8 cellular contexts compared by ENCODE assay signal in the genomic region with DNA sequence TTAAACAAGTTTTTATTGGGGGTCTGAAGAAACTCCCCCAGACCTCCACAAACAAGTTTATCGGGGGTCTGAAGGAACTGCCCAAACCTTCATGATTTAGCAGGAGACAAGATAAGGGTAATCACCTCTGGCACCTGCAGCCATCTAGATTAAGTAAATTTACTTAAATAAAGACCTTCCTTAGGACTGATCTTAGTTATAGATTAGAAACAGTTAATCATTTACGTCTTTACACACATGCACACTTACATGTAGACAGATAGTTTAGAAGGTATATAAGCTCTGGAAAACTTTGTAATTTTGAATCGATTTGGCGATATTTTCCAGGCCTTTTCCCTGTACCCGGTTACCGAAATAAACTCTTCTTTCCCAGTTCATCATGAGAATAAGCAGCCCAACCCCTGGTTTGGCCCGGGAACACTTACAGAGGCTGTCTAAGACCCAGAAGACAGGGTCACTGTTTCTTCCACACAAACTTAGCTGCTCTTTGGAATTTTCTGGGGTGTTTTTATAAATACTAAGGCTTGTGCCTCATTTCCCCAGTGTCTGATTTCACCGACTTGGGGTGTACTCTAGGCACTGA. TPM values are rescaled to one million over a fixed set of nuclear protein-coding genes. Genes with fewer than 3 reads are reported as not detected.
A peak's percentile ranks its signal among the peaks of the same experiment; 100 is the strongest.
DNase-seq lines count a peak whose midpoint lies in the region; ATAC-seq, FAIRE-seq and TF ChIP-seq lines count a peak whose summit lies in the region.

No MANE protein-coding gene starts in this region.

- peaks cover 11% of the 10 kb centered on the region for H3K9me3 Mint-ChIP-seq in osteocyte (ENCODE audit: unreplicated experiment)

- H3K27me3 ChIP-seq in RWPE2 (ENCODE audit: insufficient read depth, poor library complexity, severe bottlenecking) (no peaks in the 10 kb centered on the region), esophagus muscularis mucosa (no peaks in the 10 kb centered on the region), aorta (ENCODE audit: control insufficient read depth in 1 of 2, insufficient read depth in 2 of 2, low read length in 1 of 2) (no peaks in the 10 kb centered on the region)

- H3K36me3 ChIP-seq in RWPE2 (ENCODE audit: low read depth) (peaks cover 23% of the 10 kb centered on the region), esophagus muscularis mucosa (no peaks in the 10 kb centered on the region), aorta (ENCODE audit: control insufficient read depth in 1 of 2, insufficient read depth in 2 of 2, low read length in 1 of 2) (no peaks in the 10 kb centered on the region)

- TF ChIP-seq CTCF in D721Med (IDR thresholded peaks at IDR 0.05; ENCODE audit: insufficient read depth, missing control alignments) (no peak), RWPE2 (IDR thresholded peaks at IDR 0.05; ENCODE audit: poor library complexity, severe bottlenecking) (no peak), esophagus muscularis mucosa (IDR thresholded peaks at IDR 0.05) (no peak), osteocyte (IDR thresholded peaks at IDR 0.05) (no peak)

- no peak for TF ChIP-seq EP300 in esophagus muscularis mucosa (IDR thresholded peaks at IDR 0.05)

- peak overlapping the region; percentile 37 for H3K27ac ChIP-seq in RWPE2 (ENCODE audit: poor library complexity, severe bottlenecking)
- peak overlapping the region; percentile 58 to 79 (median 70) for H3K27ac ChIP-seq in esophagus muscularis mucosa (replicated peaks in 1 of 4)
- no peak overlapping the region for H3K27ac ChIP-seq in aorta (ENCODE audit: low read depth in 1 of 2, low read length in 2 of 2)

- peak; percentile 51 for FAIRE-seq in D721Med (lab: Jason Lieb, UNC)

- H3K4me3 Mint-ChIP-seq in osteocyte (ENCODE audit: unreplicated experiment) = peak overlapping the region; percentile 78

- H3K4me1 ChIP-seq in RWPE2 (ENCODE audit: insufficient read depth, poor library complexity, severe bottlenecking) (peaks cover 14% of the 10 kb centered on the region), esophagus muscularis mucosa (peaks cover 9 to 16% (median 12%) of the 10 kb centered on the region in 4 donors), aorta (ENCODE audit: control insufficient read depth in 1 of 2, insufficient read depth in 2 of 2, low read length in 2 of 2) (no peaks in the 10 kb centered on the region)

- peak overlapping the region; percentile 83 for H3K27ac Mint-ChIP-seq in osteocyte (ENCODE audit: unreplicated experiment)

- 76% methylated on average over 8 of the region's 8 CpGs for WGBS in esophagus muscularis mucosa
- 75 to 80% methylated on average over 8 of the region's 8 CpGs for WGBS in aorta, 2 donors

- H3K9me3 ChIP-seq in RWPE2 (ENCODE audit: severe bottlenecking) (peaks cover 8% of the 10 kb centered on the region), esophagus muscularis mucosa (peaks cover 0 to 18% (median 12%) of the 10 kb centered on the region in 4 donors), aorta (ENCODE audit: control insufficient read depth, low read length) (no peaks in the 10 kb centered on the region)

- ATAC-seq in RWPE2 (ENCODE audit: low read depth) (no peak), aorta (ENCODE audit: low FRiP score) (no peak), HG03139 (IDR thresholded peaks at IDR 0.05; ENCODE audit: unreplicated experiment) (no peak), HG02623 (IDR thresholded peaks at IDR 0.05; ENCODE audit: unreplicated experiment) (no peak)

- peak overlapping the region; percentile 60 for H3K4me3 ChIP-seq in RWPE2 (ENCODE audit: severe bottlenecking)
- peak overlapping the region; percentile 52 to 63 (median 56) for H3K4me3 ChIP-seq in esophagus muscularis mucosa
- H3K4me3 ChIP-seq in aorta (ENCODE audit: low read length in 2 of 2) = no peak overlapping the region

- no peak for TF ChIP-seq POLR2A in esophagus muscularis mucosa (IDR thresholded peaks at IDR 0.05; ENCODE audit: low read depth)

- H3K4me1 Mint-ChIP-seq in osteocyte (ENCODE audit: unreplicated experiment) = peaks cover 12% of the 10 kb centered on the region

- DNase-seq in D721Med (ENCODE audit: insufficient read length, low spot score) (no peak), RWPE2 (ENCODE audit: low spot score) (no peak), esophagus muscularis mucosa (ENCODE audit: extremely low spot score) (no peak), osteocyte (ENCODE audit: extremely low spot score, unreplicated experiment) (no peak), aorta (no peak), NCI-H748 treated with DMSO at 0.1 percent for 48 hours (lab: John Stamatoyannopoulos, UW) (no peak)

- no peaks in the 10 kb centered on the region for H3K36me3 Mint-ChIP-seq in osteocyte (ENCODE audit: unreplicated experiment)

- intact Hi-C loops in esophagus muscularis mucosa (cut with DNase I) (loop anchor here (5.0 kb wide), 1 partner anchor 82 kb away; no protein-coding TSS in a partner anchor), aorta (cut with DNase I) (loop anchor here (10.0 kb wide), 1 partner anchor 89 kb away; a partner anchor contains a TSS)

- H3K27me3 Mint-ChIP-seq in osteocyte (ENCODE audit: unreplicated experiment) = peaks cover 2% of the 10 kb centered on the region

RNA-seq across cellular contexts. Expression of a gene that starts 0.6 kb away (rescaled TPM):
- total RNA-seq in esophagus muscularis mucosa = not detected
- 3.5 and 4.0 TPM in 2 replicates for total RNA-seq in osteocyte
- under 1 TPM; 0.42 to 0.52 TPM for total RNA-seq in aorta
- not detected for polyA plus RNA-seq in aorta

Comparison
In these comparisons a context has a peak if more than half of its experiments do, and no peak if none do; other contexts are left out.
1. H3K27ac ChIP-seq: peak in RWPE2 (single experiment) and esophagus muscularis mucosa (4 of 4); none in aorta (0 of 2).
2. H3K4me3 ChIP-seq: peak in RWPE2 (single experiment) and esophagus muscularis mucosa (4 of 4); none in aorta (0 of 2).